1 cellular context compared by ENCODE assay signal in the genomic region with DNA sequence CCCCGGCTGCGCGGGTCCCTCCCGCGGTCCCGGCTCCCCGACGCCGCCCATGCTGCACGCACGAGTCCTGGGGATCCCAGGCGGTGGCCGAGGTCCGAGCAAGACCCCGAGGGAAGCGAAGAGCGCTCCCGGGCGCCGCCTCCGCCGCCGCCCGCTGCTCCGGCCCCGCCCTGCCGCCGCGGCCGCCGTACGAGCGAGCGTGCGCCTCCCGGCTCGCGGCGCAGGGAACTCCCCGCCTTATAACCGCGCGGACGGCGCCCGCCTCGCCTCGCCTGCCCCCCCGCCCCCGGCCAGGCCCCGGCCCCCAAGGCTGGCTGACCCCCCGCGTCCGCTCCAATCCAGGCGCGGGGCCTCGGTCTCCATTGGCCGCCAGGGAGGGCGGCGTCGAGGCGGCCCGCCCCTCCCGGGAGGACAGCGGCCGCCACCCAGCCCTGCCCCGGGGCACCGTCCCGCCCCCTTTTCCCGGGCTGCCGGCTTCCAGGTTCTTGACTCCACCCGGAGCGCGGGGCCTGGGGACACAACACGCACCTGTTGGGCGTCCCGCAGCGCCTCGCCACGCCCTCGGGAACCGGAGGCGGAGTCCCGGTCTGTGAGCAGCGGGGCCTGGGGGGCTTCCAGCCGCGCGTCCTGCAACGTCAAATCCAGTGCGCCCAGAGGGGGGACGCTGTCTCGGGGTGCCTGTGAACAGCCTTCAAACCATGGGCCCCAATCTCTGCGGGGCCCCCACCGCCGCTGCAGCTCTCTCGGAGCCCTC.
TF ChIP-seq lines count a peak whose summit lies in the region.

A gene with protein sequence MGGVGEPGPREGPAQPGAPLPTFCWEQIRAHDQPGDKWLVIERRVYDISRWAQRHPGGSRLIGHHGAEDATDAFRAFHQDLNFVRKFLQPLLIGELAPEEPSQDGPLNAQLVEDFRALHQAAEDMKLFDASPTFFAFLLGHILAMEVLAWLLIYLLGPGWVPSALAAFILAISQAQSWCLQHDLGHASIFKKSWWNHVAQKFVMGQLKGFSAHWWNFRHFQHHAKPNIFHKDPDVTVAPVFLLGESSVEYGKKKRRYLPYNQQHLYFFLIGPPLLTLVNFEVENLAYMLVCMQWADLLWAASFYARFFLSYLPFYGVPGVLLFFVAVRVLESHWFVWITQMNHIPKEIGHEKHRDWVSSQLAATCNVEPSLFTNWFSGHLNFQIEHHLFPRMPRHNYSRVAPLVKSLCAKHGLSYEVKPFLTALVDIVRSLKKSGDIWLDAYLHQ (minus strand): TSS at position 215 of the 754 bp plus-strand sequence. CDS start 164 bp downstream, at position 51.

TF ChIP-seq in K562, 482 proteins besides CTCF, POLR2A, EP300 and RAD21 (continued from another document and continues in another):
- TF ChIP-seq, protein P1, sequence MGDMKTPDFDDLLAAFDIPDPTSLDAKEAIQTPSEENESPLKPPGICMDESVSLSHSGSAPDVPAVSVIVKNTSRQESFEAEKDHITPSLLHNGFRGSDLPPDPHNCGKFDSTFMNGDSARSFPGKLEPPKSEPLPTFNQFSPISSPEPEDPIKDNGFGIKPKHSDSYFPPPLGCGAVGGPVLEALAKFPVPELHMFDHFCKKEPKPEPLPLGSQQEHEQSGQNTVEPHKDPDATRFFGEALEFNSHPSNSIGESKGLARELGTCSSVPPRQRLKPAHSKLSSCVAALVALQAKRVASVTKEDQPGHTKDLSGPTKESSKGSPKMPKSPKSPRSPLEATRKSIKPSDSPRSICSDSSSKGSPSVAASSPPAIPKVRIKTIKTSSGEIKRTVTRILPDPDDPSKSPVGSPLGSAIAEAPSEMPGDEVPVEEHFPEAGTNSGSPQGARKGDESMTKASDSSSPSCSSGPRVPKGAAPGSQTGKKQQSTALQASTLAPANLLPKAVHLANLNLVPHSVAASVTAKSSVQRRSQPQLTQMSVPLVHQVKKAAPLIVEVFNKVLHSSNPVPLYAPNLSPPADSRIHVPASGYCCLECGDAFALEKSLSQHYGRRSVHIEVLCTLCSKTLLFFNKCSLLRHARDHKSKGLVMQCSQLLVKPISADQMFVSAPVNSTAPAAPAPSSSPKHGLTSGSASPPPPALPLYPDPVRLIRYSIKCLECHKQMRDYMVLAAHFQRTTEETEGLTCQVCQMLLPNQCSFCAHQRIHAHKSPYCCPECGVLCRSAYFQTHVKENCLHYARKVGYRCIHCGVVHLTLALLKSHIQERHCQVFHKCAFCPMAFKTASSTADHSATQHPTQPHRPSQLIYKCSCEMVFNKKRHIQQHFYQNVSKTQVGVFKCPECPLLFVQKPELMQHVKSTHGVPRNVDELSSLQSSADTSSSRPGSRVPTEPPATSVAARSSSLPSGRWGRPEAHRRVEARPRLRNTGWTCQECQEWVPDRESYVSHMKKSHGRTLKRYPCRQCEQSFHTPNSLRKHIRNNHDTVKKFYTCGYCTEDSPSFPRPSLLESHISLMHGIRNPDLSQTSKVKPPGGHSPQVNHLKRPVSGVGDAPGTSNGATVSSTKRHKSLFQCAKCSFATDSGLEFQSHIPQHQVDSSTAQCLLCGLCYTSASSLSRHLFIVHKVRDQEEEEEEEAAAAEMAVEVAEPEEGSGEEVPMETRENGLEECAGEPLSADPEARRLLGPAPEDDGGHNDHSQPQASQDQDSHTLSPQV (IDR thresholded peaks at IDR 0.05) = peak; percentile 58; the same call in 1 of the 2 replicates
- TF ChIP-seq DNMT1 (IDR thresholded peaks at IDR 0.05) = no peak
- no peak for TF ChIP-seq DDX20 (tag; IDR thresholded peaks at IDR 0.05; ENCODE audit: low read depth)
- TF ChIP-seq, protein P2, sequence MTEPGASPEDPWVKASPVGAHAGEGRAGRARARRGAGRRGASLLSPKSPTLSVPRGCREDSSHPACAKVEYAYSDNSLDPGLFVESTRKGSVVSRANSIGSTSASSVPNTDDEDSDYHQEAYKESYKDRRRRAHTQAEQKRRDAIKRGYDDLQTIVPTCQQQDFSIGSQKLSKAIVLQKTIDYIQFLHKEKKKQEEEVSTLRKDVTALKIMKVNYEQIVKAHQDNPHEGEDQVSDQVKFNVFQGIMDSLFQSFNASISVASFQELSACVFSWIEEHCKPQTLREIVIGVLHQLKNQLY (CRISPR knock-in tag; conservative IDR thresholded peaks at IDR 0.05) = no peak
- TF ChIP-seq TRIM24 (IDR thresholded peaks at IDR 0.05) = no peak
- TF ChIP-seq ZC3H8 (IDR thresholded peaks at IDR 0.05) = no peak
- TF ChIP-seq ELF1 (tag; IDR thresholded peaks at IDR 0.05) = no peak
- no peak for TF ChIP-seq PATZ1 (CRISPR knock-in tag; IDR thresholded peaks at IDR 0.05; ENCODE audit: borderline replicate concordance)
- no peak for TF ChIP-seq XRCC5 (IDR thresholded peaks at IDR 0.05; ENCODE audit: low read depth, low read length)
- TF ChIP-seq ZNF780A (CRISPR knock-in tag; IDR thresholded peaks at IDR 0.05) = no peak
- no peak for TF ChIP-seq THRB (CRISPR knock-in tag; conservative IDR thresholded peaks at IDR 0.05)
- TF ChIP-seq MAFF (IDR thresholded peaks at IDR 0.05; ENCODE audit: low read length) = no peak
- TF ChIP-seq ZNF707 (CRISPR knock-in tag; conservative IDR thresholded peaks at IDR 0.05) = no peak
- TF ChIP-seq, protein P3, sequence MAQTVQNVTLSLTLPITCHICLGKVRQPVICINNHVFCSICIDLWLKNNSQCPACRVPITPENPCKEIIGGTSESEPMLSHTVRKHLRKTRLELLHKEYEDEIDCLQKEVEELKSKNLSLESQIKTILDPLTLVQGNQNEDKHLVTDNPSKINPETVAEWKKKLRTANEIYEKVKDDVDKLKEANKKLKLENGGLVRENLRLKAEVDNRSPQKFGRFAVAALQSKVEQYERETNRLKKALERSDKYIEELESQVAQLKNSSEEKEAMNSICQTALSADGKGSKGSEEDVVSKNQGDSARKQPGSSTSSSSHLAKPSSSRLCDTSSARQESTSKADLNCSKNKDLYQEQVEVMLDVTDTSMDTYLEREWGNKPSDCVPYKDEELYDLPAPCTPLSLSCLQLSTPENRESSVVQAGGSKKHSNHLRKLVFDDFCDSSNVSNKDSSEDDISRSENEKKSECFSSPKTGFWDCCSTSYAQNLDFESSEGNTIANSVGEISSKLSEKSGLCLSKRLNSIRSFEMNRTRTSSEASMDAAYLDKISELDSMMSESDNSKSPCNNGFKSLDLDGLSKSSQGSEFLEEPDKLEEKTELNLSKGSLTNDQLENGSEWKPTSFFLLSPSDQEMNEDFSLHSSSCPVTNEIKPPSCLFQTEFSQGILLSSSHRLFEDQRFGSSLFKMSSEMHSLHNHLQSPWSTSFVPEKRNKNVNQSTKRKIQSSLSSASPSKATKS (CRISPR knock-in tag; IDR thresholded peaks at IDR 0.05) = no peak
- TF ChIP-seq ZNF133 (CRISPR knock-in tag; IDR thresholded peaks at IDR 0.05) = no peak
- TF ChIP-seq KDM1A (IDR thresholded peaks at IDR 0.05) = peak in 1 of 2 experiments; percentile 46; a peak in 2 of 4 replicates
- TF ChIP-seq, protein P4, sequence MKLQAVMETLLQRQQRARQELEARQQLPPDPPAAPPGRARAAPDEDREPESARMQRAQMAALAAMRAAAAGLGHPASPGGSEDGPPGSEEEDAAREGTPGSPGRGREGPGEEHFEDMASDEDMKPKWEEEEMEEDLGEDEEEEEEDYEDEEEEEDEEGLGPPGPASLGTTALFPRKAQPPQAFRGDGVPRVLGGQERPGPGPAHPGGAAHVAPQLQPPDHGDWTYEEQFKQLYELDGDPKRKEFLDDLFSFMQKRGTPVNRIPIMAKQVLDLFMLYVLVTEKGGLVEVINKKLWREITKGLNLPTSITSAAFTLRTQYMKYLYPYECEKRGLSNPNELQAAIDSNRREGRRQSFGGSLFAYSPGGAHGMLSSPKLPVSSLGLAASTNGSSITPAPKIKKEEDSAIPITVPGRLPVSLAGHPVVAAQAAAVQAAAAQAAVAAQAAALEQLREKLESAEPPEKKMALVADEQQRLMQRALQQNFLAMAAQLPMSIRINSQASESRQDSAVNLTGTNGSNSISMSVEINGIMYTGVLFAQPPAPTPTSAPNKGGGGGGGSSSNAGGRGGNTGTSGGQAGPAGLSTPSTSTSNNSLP (IDR thresholded peaks at IDR 0.05; ENCODE audit: borderline replicate concordance, low read depth, low read length) = no peak
- peak; percentile 19 for TF ChIP-seq SAP30 (IDR thresholded peaks at IDR 0.05; ENCODE audit: borderline replicate concordance, insufficient read depth, low read depth, low read length, poor library complexity, severe bottlenecking)
- no peak for TF ChIP-seq STAT5B (CRISPR knock-in tag; IDR thresholded peaks at IDR 0.05)
- TF ChIP-seq MTA2 (IDR thresholded peaks at IDR 0.05; ENCODE audit: low read depth) = no peak
- no peak for TF ChIP-seq MXD1 (CRISPR knock-in tag; IDR thresholded peaks at IDR 0.05; ENCODE audit: borderline replicate concordance, poor library complexity, severe bottlenecking)
- no peak for TF ChIP-seq MAX (CRISPR knock-in tag; IDR thresholded peaks at IDR 0.05)
- no peak for TF ChIP-seq CBX8 (IDR thresholded peaks at IDR 0.05; ENCODE audit: borderline replicate concordance, extremely low read depth, low read depth, low read length, poor library complexity, severe bottlenecking)
- TF ChIP-seq ZNF785 (CRISPR knock-in tag; IDR thresholded peaks at IDR 0.05) = no peak
- no peak for TF ChIP-seq OTX1 (CRISPR knock-in tag; IDR thresholded peaks at IDR 0.05)
- no peak for TF ChIP-seq ZSCAN29 (IDR thresholded peaks at IDR 0.05)
- no peak for TF ChIP-seq ZNF778 (CRISPR knock-in tag; IDR thresholded peaks at IDR 0.05)
- peak; percentile 70 for TF ChIP-seq CXXC5 (CRISPR knock-in tag; IDR thresholded peaks at IDR 0.05)
- no peak for TF ChIP-seq XRCC4 (IDR thresholded peaks at IDR 0.05; ENCODE audit: extremely low read depth, insufficient read depth, insufficient read length)
- no peak for TF ChIP-seq ZNF518B (CRISPR knock-in tag; IDR thresholded peaks at IDR 0.05)
- no peak for TF ChIP-seq CC2D1A (IDR thresholded peaks at IDR 0.05)
- TF ChIP-seq, protein P5, sequence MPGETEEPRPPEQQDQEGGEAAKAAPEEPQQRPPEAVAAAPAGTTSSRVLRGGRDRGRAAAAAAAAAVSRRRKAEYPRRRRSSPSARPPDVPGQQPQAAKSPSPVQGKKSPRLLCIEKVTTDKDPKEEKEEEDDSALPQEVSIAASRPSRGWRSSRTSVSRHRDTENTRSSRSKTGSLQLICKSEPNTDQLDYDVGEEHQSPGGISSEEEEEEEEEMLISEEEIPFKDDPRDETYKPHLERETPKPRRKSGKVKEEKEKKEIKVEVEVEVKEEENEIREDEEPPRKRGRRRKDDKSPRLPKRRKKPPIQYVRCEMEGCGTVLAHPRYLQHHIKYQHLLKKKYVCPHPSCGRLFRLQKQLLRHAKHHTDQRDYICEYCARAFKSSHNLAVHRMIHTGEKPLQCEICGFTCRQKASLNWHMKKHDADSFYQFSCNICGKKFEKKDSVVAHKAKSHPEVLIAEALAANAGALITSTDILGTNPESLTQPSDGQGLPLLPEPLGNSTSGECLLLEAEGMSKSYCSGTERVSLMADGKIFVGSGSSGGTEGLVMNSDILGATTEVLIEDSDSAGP (CRISPR knock-in tag; IDR thresholded peaks at IDR 0.05) = no peak
- no peak for TF ChIP-seq THAP7 (CRISPR knock-in tag; IDR thresholded peaks at IDR 0.05)
- no peak for TF ChIP-seq PRMT5 (CRISPR knock-in tag; IDR thresholded peaks at IDR 0.05)
